In the genomic region with DNA sequence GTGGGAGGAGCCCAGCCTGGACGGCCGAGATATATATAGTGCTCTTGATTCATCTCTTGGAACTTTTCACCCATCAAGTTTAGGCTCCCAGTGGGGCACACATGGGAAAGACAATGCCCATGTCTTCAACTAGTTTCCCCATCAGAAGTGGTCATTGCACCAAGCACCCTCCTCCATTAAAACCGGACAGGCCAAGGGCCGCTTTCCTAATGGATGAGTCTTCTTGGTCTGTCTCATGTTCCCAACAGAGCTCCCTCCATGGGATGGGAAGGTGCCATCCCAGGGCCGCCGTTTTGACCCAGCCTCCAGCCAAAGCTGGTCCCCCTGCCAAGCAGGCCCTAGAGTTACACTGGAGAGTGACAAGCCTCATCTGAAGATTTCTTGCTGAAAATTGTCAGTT, we compare ENCODE assay signal across 25 cellular contexts.
"Had no signal": no experiment of that assay in that cellular context is flagged by ENCODE, and none has a peak within 500 bp of the region (broad histone marks: within the 10 kb centered on the region; RNA-seq: fewer than 3 reads in every experiment).

No MANE protein-coding gene starts in this region.

- H3K27ac ChIP-seq: stomach, suprapubic skin, testis, thoracic aorta, thyroid gland, tibial artery, tibial nerve, transverse colon, upper lobe of left lung, upper lobe of right lung, uterus, vagina had no signal

- H3K9me3 ChIP-seq: stomach, suprapubic skin, testis, thoracic aorta, thyroid gland, tibial artery, tibial nerve, transverse colon, upper lobe of left lung, upper lobe of right lung, uterus, vagina had no signal

- H3K4me1 ChIP-seq: stomach, suprapubic skin, testis, thyroid gland, tibial artery, tibial nerve, transverse colon, upper lobe of left lung, upper lobe of right lung, uterus, vagina had no signal

- H3K27me3 ChIP-seq: testis, thyroid gland, tibial nerve, transverse colon, upper lobe of left lung, uterus, vagina had no signal

- H3K36me3 ChIP-seq: stomach, suprapubic skin, thoracic aorta, thyroid gland, tibial artery, tibial nerve, transverse colon, upper lobe of left lung, upper lobe of right lung, uterus, vagina had no signal

- H3K4me3 ChIP-seq: stomach, suprapubic skin, testis, thoracic aorta, thyroid gland, tibial artery, tibial nerve, transverse colon, upper lobe of left lung, upper lobe of right lung, uterus, vagina had no signal

- ATAC-seq: stimulated activated memory B cell treated with anti-CD40 and anti-IgM and Interleukin-4, amounts not matched to agents 10 μg/mL and 1 μg/mL and 100 μg/mL, for 72 hours; stimulated activated naive B cell treated with anti-CD40 and anti-IgM and Interleukin-4, amounts not matched to agents 10 μg/mL and 1 μg/mL and 100 μg/mL, for 72 hours; stimulated activated naive CD8-positive, alpha-beta T cell treated with anti-CD3 and anti-CD28 coated beads, Interleukin-15, amount 100 ng/mL, for 72 hours; stimulated activated naive CD8-positive, alpha-beta T cell treated with anti-CD3 and anti-CD28 coated beads, Interleukin-15, Interleukin-2, amounts not matched to agents 100 U/mL and 50 U/mL, for 24 hours; upper lobe of right lung had no signal

- DNase-seq: stimulated activated CD4-positive, alpha-beta T cell treated with anti-CD3 and anti-CD28 coated beads, Interleukin-2, amount 100 ng/mL, for 48 hours; stimulated activated CD4-positive, alpha-beta T cell treated with anti-CD3 and anti-CD28 coated beads, Interleukin-4, amount 100 ng/mL, for 1 hour; stimulated activated CD4-positive, alpha-beta T cell treated with anti-CD3 and anti-CD28 coated beads, Interleukin-4, amount 100 ng/mL, for 24 hours; stimulated activated CD4-positive, alpha-beta T cell treated with anti-CD3 and anti-CD28 coated beads, Interleukin-4, amount 100 ng/mL, for 4 hours; stimulated activated CD8-positive, alpha-beta memory T cell treated with anti-CD3 and anti-CD28 coated beads, Interleukin-4, amount 100 ng/mL, for 48 hours; stimulated activated naive B cell treated with anti-CD40 and anti-IgM and Interleukin-4, amounts not matched to agents 10 μg/mL and 1 μg/mL and 100 μg/mL, for 72 hours; stimulated activated naive CD4-positive, alpha-beta T cell; stimulated activated naive CD4-positive, alpha-beta T cell treated with Interleukin-2 at 50 U/mL for 16 hours; stimulated activated naive CD8-positive, alpha-beta T cell treated with anti-CD3 and anti-CD28 coated beads, Interleukin-15, amount 100 ng/mL, for 72 hours; stimulated activated naive CD8-positive, alpha-beta T cell treated with anti-CD3 and anti-CD28 coated beads, Interleukin-15, Interleukin-2, amounts not matched to agents 100 U/mL and 50 U/mL, for 24 hours; stomach; substantia nigra; testis; thyroid gland; tibial artery; transverse colon; trophoblast cell; upper lobe of left lung; upper lobe of right lung; uterus had no signal
